Comparison of ENCODE assay signal across 2 cellular contexts in the genomic region with DNA sequence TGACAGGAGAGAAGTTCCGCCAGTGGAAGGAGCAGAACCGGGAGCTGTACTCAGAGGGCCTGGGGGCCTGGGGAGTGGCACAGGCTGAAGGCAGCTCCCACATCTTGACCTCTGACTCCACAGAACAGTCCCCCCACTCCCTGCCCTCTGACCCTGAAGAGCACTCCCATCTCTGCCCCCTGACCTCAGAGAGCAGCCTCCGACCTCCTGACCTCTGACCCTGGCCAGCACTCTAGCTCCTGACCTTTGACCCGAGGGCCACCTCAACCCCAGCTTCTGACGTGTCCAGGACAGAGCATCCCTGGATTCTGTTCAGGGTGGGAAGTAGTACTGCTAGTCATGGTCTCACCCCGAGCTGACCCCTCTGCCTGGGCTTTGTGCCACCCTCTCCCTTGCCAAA.
TF ChIP-seq lines count a peak whose summit lies in the region.

No MANE protein-coding gene starts in this region.

TF ChIP-seq in HEK293, 187 proteins besides CTCF, POLR2A, EP300 and RAD21:
- TF ChIP-seq ZBTB6 (tag by site-specific recombination; IDR thresholded peaks at IDR 0.05) (peak; percentile 25; the same call in 1 of the 2 replicates), ZBTB48 (tag by site-specific recombination; IDR thresholded peaks at IDR 0.05) (no peak), ZNF398 (tag by site-specific recombination; IDR thresholded peaks at IDR 0.05) (no peak), ZNF114 (tag by site-specific recombination; IDR thresholded peaks at IDR 0.05) (no peak), ZIC2 (tag by site-specific recombination; IDR thresholded peaks at IDR 0.05) (no peak), INSM2 (tag by site-specific recombination; IDR thresholded peaks at IDR 0.05) (no peak), ZNF558 (tag by site-specific recombination; IDR thresholded peaks at IDR 0.05) (no peak), BCL11A (tag by site-specific recombination; IDR thresholded peaks at IDR 0.05; ENCODE audit: low read depth) (peak; percentile 99), GLIS2 (tag by site-specific recombination; IDR thresholded peaks at IDR 0.05) (no peak), ZNF561 (tag by site-specific recombination; IDR thresholded peaks at IDR 0.05; ENCODE audit: borderline replicate concordance) (no peak), BCL11B (tag by site-specific recombination; IDR thresholded peaks at IDR 0.05; ENCODE audit: low read depth) (peak; percentile 99)
- TF ChIP-seq, protein P1, sequence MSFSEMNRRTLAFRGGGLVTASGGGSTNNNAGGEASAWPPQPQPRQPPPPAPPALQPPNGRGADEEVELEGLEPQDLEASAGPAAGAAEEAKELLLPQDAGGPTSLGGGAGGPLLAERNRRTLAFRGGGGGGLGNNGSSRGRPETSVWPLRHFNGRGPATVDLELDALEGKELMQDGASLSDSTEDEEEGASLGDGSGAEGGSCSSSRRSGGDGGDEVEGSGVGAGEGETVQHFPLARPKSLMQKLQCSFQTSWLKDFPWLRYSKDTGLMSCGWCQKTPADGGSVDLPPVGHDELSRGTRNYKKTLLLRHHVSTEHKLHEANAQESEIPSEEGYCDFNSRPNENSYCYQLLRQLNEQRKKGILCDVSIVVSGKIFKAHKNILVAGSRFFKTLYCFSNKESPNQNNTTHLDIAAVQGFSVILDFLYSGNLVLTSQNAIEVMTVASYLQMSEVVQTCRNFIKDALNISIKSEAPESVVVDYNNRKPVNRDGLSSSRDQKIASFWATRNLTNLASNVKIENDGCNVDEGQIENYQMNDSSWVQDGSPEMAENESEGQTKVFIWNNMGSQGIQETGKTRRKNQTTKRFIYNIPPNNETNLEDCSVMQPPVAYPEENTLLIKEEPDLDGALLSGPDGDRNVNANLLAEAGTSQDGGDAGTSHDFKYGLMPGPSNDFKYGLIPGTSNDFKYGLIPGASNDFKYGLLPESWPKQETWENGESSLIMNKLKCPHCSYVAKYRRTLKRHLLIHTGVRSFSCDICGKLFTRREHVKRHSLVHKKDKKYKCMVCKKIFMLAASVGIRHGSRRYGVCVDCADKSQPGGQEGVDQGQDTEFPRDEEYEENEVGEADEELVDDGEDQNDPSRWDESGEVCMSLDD (tag by site-specific recombination; IDR thresholded peaks at IDR 0.05): 0 out of 2 replicates have a peak, but pooled peaks have one; percentile 24

TF ChIP-seq in GM12878, 131 proteins besides CTCF, POLR2A, EP300 and RAD21:
- TF ChIP-seq SUZ12 (IDR thresholded peaks at IDR 0.05; ENCODE audit: unreplicated experiment) (no peak), NR2C2 (IDR thresholded peaks at IDR 0.05; ENCODE audit: borderline replicate concordance, control insufficient read depth, insufficient read length, low read depth) (peak; percentile 48), NR2F1 (conservative IDR thresholded peaks at IDR 0.05) (peak; percentile 76), NR2C1 (IDR thresholded peaks at IDR 0.05) (peak; percentile 63; the same call in 1 of the 2 replicates)
